In genomic region chr5:119420173-119420572, GRCh38 we compare ENCODE assay signal across 18 cellular contexts. TPM values are rescaled to one million over a fixed set of nuclear protein-coding genes. Genes with fewer than 3 reads are reported as not detected.
DNase-seq lines count a peak whose midpoint lies in the region; ATAC-seq and TF ChIP-seq lines count a peak whose summit lies in the region.
"Had no signal": no experiment of that assay in that cellular context is flagged by ENCODE, and none has a peak within 500 bp of the region (broad histone marks: within the 10 kb centered on the region; RNA-seq: fewer than 3 reads in every experiment).

No MANE protein-coding gene starts in this region.

- H3K27me3 Mint-ChIP-seq in stimulated activated memory B cell treated with anti-CD40 and anti-IgM and Interleukin-4, amounts not matched to agents 10 μg/mL and 1 μg/mL and 100 μg/mL, for 72 hours = no peaks in the 10 kb centered on the region
- H3K27me3 Mint-ChIP-seq: activated naive CD4-positive, alpha-beta T cell treated with anti-CD3 and anti-CD28 coated beads, Interleukin-2, amount 50 U/mL, for 24 hours had no signal

- BruUV-seq in mammary epithelial cell (replicated peaks; lab: Mats Ljungman, UMichigan) = no TSS peak

- H3K4me3 Mint-ChIP-seq in stimulated activated memory B cell treated with anti-CD40 and anti-IgM and Interleukin-4, amounts not matched to agents 10 μg/mL and 1 μg/mL and 100 μg/mL, for 72 hours = no peak overlapping the region
- H3K4me3 Mint-ChIP-seq: activated naive CD4-positive, alpha-beta T cell treated with anti-CD3 and anti-CD28 coated beads, Interleukin-2, amount 50 U/mL, for 24 hours; HFFc6 had no signal

- H3K4me2 ChIP-seq in mammary epithelial cell (ENCODE audit: insufficient read depth, low read depth, low read length) = no peak overlapping the region
- H3K4me2 ChIP-seq: hepatocyte had no signal

- 3% methylated on average over 3 of the region's 3 CpGs for WGBS in mammary epithelial cell (ENCODE audit: low coverage, missing lambda C conversion rate)

- peak overlapping the region; percentile 88 for H3K27ac Mint-ChIP-seq in stimulated activated memory B cell treated with anti-CD40 and anti-IgM and Interleukin-4, amounts not matched to agents 10 μg/mL and 1 μg/mL and 100 μg/mL, for 72 hours
- H3K27ac Mint-ChIP-seq: activated naive CD4-positive, alpha-beta T cell treated with anti-CD3 and anti-CD28 coated beads, Interleukin-2, amount 50 U/mL, for 24 hours; HFFc6 had no signal

- no peaks in the 10 kb centered on the region for H3K9me3 ChIP-seq in mammary epithelial cell (replicated peaks; ENCODE audit: insufficient read depth, low read length)
- H3K9me3 ChIP-seq in left ventricle myocardium inferior (replicated peaks) = no peaks in the 10 kb centered on the region
- H3K9me3 ChIP-seq: ovary, vagina had no signal

- no peak overlapping the region for H3K4me3 ChIP-seq in mammary epithelial cell (replicated peaks in 1 of 3; ENCODE audit: insufficient read depth in 1 of 3, low read depth in 2 of 3, low read length in 3 of 3)
- no peak overlapping the region for H3K4me3 ChIP-seq in left ventricle myocardium inferior
- H3K4me3 ChIP-seq: hepatocyte, ovary, vagina had no signal

- ATAC-seq in stimulated activated memory B cell treated with anti-CD40 and anti-IgM and Interleukin-4, amounts not matched to agents 10 μg/mL and 1 μg/mL and 100 μg/mL, for 72 hours = peak; percentile 56
- ATAC-seq in activated CD4-positive, CD25-positive, alpha-beta regulatory T cell treated with anti-CD3 and anti-CD28 coated beads, Interleukin-2, amount 50 U/mL, for 24 hours = no peak
- ATAC-seq: SK-N-SH treated with all-trans-retinoic acid at 6 μM for 48 hours had no signal

- intact Hi-C loops in mammary epithelial cell (cut with micrococcal nuclease) (no loop called here), left ventricle myocardium inferior (cut with micrococcal nuclease) (no loop called here)

- dilution Hi-C loops in mammary epithelial cell (cut with HindIII; ENCODE audit: low sequenced_read_pairs) = loop anchor here (25.0 kb wide), 1 partner anchor 383 kb away; no protein-coding TSS in a partner anchor

- H4K20me1 ChIP-seq in mammary epithelial cell (ENCODE audit: insufficient read depth, low read length) = no peaks in the 10 kb centered on the region

- H3K36me3 ChIP-seq in mammary epithelial cell (ENCODE audit: insufficient read depth, low read length) (no peaks in the 10 kb centered on the region), left ventricle myocardium inferior (no peaks in the 10 kb centered on the region)
- H3K36me3 ChIP-seq: ovary, vagina had no signal

- no peaks in the 10 kb centered on the region for H3K27me3 ChIP-seq in mammary epithelial cell (ENCODE audit: insufficient read depth, low read length)
- no peaks in the 10 kb centered on the region for H3K27me3 ChIP-seq in left ventricle myocardium inferior (ENCODE audit: low read depth)
- H3K27me3 ChIP-seq: hepatocyte, ovary, vagina had no signal

- H3K9ac ChIP-seq in mammary epithelial cell (ENCODE audit: insufficient read depth, low read length) = no peak overlapping the region

- H3K9me3 Mint-ChIP-seq in stimulated activated memory B cell treated with anti-CD40 and anti-IgM and Interleukin-4, amounts not matched to agents 10 μg/mL and 1 μg/mL and 100 μg/mL, for 72 hours = peaks cover 2% of the 10 kb centered on the region
- H3K9me3 Mint-ChIP-seq: activated naive CD4-positive, alpha-beta T cell treated with anti-CD3 and anti-CD28 coated beads, Interleukin-2, amount 50 U/mL, for 24 hours; HFFc6 had no signal

- DNase-seq in GF-D8 (lab: John Stamatoyannopoulos, UW) (peak; percentile 1), NOMO-1 treated with dmso at 0.1 percent for 144 hours (lab: John Stamatoyannopoulos, UW; ENCODE audit: unreplicated experiment) (peak; percentile 32), mammary epithelial cell (peak; percentile 46), mesenteric fat pad (ENCODE audit: low spot score) (no peak), left ventricle myocardium inferior (no peak)
- DNase-seq in activated CD4-positive, alpha-beta T cell treated with anti-CD3 and anti-CD28 coated beads, Interleukin-2, amount 50 U/mL, for 48 hours = no peak
- DNase-seq: activated CD8-positive, alpha-beta memory T cell treated with anti-CD3 and anti-CD28 coated beads, Interleukin-2, amount 50 U/mL, for 4 hours; DMS153; HFFc6; NCI-H1417 treated with DMSO at 0.1 percent for 48 hours; NCI-H345; ovary had no signal

- H3K27ac ChIP-seq in mammary epithelial cell (ENCODE audit: insufficient read depth, low read depth, low read length) = no peak overlapping the region
- H3K27ac ChIP-seq in left ventricle myocardium inferior (replicated peaks) = no peak overlapping the region
- H3K27ac ChIP-seq: hepatocyte, ovary, vagina had no signal

- H3K4me1 Mint-ChIP-seq in stimulated activated memory B cell treated with anti-CD40 and anti-IgM and Interleukin-4, amounts not matched to agents 10 μg/mL and 1 μg/mL and 100 μg/mL, for 72 hours = peaks cover 53% of the 10 kb centered on the region

- H3K4me1 ChIP-seq in mammary epithelial cell (ENCODE audit: insufficient read depth, low read length) (peaks cover 16% of the 10 kb centered on the region), left ventricle myocardium inferior (no peaks in the 10 kb centered on the region)

- in situ Hi-C loops in mammary epithelial cell (cut with MboI; ENCODE audit: low sequenced_read_pairs in 2 of 2) = loop anchor here in 1 of 2 donors (25.0 kb wide), 1 partner anchor 383 kb away; no protein-coding TSS in a partner anchor

- no peaks in the 10 kb centered on the region for H3K36me3 Mint-ChIP-seq in stimulated activated memory B cell treated with anti-CD40 and anti-IgM and Interleukin-4, amounts not matched to agents 10 μg/mL and 1 μg/mL and 100 μg/mL, for 72 hours
- H3K36me3 Mint-ChIP-seq: activated naive CD4-positive, alpha-beta T cell treated with anti-CD3 and anti-CD28 coated beads, Interleukin-2, amount 50 U/mL, for 24 hours had no signal

- H2AFZ ChIP-seq in mammary epithelial cell (ENCODE audit: low read depth, low read length) = peak overlapping the region; percentile 43
- H2AFZ ChIP-seq: hepatocyte had no signal

- CTCF ChIA-PET in mammary epithelial cell (lab: Charles Lee; ENCODE audit: low non-redundant PET) = no interaction called here

- no peak for TF ChIP-seq CTCF in mammary epithelial cell (conservative IDR thresholded peaks at IDR 0.05 in 1 of 2, IDR thresholded peaks at IDR 0.05 in 1 of 2; ENCODE audit: extremely low read depth in 1 of 2, insufficient read depth in 1 of 2, low read depth in 1 of 2, low read length in 2 of 2)
- no peak for TF ChIP-seq CTCF in left ventricle myocardium inferior (IDR thresholded peaks at IDR 0.05; ENCODE audit: borderline replicate concordance)

- no peaks in the 10 kb centered on the region for H3K79me2 ChIP-seq in mammary epithelial cell (ENCODE audit: insufficient read depth, low read length)
- H3K79me2 ChIP-seq: hepatocyte had no signal

RNA-seq across cellular contexts. Expression of gene HSD17B4, which starts 32.1 kb away (rescaled TPM):
- total RNA-seq in mammary epithelial cell = 100 to 1,000 TPM; 131 to 168 TPM
- 139 TPM for polyA plus RNA-seq in mammary epithelial cell
- 207 TPM for polyA minus RNA-seq in mammary epithelial cell
- total RNA-seq in mesenteric fat pad = 339 TPM
- 236 TPM for total RNA-seq in left ventricle myocardium inferior

Comparison
In these comparisons a context has a peak if more than half of its experiments do, and no peak if none do; other contexts are left out.
1. DNase-seq: peak in GF-D8 (single experiment), NOMO-1 treated with dmso at 0.1 percent for 144 hours (single experiment) and mammary epithelial cell (single experiment); none in mesenteric fat pad (single experiment), activated CD4-positive, alpha-beta T cell treated with anti-CD3 and anti-CD28 coated beads, Interleukin-2, amount 50 U/mL, for 48 hours (0 of 2) and left ventricle myocardium inferior (single experiment).